1 cellular context compared by ENCODE assay signal in genomic region chr18:14178691-14179196, GRCh38.
TF ChIP-seq lines count a peak whose summit lies in the region.

No MANE protein-coding gene starts in this region.

TF ChIP-seq in HEK293, 187 proteins besides CTCF, POLR2A, EP300 and RAD21 (continued from another document and continues in another):
- TF ChIP-seq, protein P1, sequence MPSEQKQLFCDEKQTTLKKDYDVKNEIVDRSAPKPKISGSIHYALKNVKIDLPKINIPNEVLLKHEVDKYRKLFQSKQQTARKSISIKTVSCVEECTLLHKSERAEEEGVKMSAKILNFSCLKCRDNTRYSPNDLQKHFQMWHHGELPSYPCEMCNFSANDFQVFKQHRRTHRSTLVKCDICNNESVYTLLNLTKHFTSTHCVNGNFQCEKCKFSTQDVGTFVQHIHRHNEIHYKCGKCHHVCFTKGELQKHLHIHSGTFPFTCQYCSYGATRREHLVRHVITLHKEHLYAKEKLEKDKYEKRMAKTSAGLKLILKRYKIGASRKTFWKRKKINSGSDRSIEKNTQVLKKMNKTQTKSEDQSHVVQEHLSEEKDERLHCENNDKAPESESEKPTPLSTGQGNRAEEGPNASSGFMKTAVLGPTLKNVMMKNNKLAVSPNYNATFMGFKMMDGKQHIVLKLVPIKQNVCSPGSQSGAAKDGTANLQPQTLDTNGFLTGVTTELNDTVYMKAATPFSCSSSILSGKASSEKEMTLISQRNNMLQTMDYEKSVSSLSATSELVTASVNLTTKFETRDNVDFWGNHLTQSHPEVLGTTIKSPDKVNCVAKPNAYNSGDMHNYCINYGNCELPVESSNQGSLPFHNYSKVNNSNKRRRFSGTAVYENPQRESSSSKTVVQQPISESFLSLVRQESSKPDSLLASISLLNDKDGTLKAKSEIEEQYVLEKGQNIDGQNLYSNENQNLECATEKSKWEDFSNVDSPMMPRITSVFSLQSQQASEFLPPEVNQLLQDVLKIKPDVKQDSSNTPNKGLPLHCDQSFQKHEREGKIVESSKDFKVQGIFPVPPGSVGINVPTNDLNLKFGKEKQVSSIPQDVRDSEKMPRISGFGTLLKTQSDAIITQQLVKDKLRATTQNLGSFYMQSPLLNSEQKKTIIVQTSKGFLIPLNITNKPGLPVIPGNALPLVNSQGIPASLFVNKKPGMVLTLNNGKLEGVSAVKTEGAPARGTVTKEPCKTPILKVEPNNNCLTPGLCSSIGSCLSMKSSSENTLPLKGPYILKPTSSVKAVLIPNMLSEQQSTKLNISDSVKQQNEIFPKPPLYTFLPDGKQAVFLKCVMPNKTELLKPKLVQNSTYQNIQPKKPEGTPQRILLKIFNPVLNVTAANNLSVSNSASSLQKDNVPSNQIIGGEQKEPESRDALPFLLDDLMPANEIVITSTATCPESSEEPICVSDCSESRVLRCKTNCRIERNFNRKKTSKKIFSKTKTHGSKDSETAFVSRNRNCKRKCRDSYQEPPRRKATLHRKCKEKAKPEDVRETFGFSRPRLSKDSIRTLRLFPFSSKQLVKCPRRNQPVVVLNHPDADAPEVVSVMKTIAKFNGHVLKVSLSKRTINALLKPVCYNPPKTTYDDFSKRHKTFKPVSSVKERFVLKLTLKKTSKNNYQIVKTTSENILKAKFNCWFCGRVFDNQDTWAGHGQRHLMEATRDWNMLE (tag by site-specific recombination; conservative IDR thresholded peaks at IDR 0.05; ENCODE audit: low read depth) = peak; percentile 27; the same call in 1 of the 2 replicates
- peak; percentile 63; the same call in 1 of the 2 replicates for TF ChIP-seq ZBTB20 (tag by site-specific recombination; IDR thresholded peaks at IDR 0.05)
- TF ChIP-seq ZNF391 (tag by site-specific recombination; IDR thresholded peaks at IDR 0.05; ENCODE audit: borderline replicate concordance, low read depth) = peak; percentile 72; the same call in 1 of the 2 replicates
- TF ChIP-seq SP7 (tag by site-specific recombination; IDR thresholded peaks at IDR 0.05) = peak; percentile 38; the same call in 1 of the 2 replicates
- TF ChIP-seq, protein P2, sequence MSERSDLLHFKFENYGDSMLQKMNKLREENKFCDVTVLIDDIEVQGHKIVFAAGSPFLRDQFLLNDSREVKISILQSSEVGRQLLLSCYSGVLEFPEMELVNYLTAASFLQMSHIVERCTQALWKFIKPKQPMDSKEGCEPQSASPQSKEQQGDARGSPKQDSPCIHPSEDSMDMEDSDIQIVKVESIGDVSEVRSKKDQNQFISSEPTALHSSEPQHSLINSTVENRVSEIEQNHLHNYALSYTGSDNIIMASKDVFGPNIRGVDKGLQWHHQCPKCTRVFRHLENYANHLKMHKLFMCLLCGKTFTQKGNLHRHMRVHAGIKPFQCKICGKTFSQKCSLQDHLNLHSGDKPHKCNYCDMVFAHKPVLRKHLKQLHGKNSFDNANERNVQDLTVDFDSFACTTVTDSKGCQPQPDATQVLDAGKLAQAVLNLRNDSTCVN (tag by site-specific recombination; optimal IDR thresholded peaks at IDR 0.05) = peak; percentile 89
- TF ChIP-seq ZSCAN30 (tag by site-specific recombination; IDR thresholded peaks at IDR 0.05) = peak; percentile 64
- TF ChIP-seq OSR2 (tag by site-specific recombination; IDR thresholded peaks at IDR 0.05) = peak; percentile 39; the same call in 1 of the 2 replicates
- peak; percentile 46; the same call in 1 of the 2 replicates for TF ChIP-seq KLF16 (tag by site-specific recombination; IDR thresholded peaks at IDR 0.05)
- TF ChIP-seq GLIS2 (tag by site-specific recombination; IDR thresholded peaks at IDR 0.05) = peak; percentile 92
- TF ChIP-seq ZNF629 (tag by site-specific recombination; IDR thresholded peaks at IDR 0.05) = peak; percentile 40; the same call in 1 of the 2 replicates
- TF ChIP-seq SP3 (tag by site-specific recombination; IDR thresholded peaks at IDR 0.05) = peak; percentile 57; the same call in 1 of the 2 replicates
- TF ChIP-seq GLIS1 (tag by site-specific recombination; IDR thresholded peaks at IDR 0.05) = peak; percentile 92
- peak; percentile 82 for TF ChIP-seq HIC1 (tag by site-specific recombination; IDR thresholded peaks at IDR 0.05)
- TF ChIP-seq ZBTB17 (tag by site-specific recombination; IDR thresholded peaks at IDR 0.05) = peak; percentile 70
- TF ChIP-seq KLF1 (tag by site-specific recombination; IDR thresholded peaks at IDR 0.05) = peak; percentile 45; the same call in 1 of the 2 replicates
- TF ChIP-seq ZNF561 (tag by site-specific recombination; IDR thresholded peaks at IDR 0.05; ENCODE audit: borderline replicate concordance) = peak; percentile 67; the same call in 1 of the 2 replicates
- TF ChIP-seq, protein P3, sequence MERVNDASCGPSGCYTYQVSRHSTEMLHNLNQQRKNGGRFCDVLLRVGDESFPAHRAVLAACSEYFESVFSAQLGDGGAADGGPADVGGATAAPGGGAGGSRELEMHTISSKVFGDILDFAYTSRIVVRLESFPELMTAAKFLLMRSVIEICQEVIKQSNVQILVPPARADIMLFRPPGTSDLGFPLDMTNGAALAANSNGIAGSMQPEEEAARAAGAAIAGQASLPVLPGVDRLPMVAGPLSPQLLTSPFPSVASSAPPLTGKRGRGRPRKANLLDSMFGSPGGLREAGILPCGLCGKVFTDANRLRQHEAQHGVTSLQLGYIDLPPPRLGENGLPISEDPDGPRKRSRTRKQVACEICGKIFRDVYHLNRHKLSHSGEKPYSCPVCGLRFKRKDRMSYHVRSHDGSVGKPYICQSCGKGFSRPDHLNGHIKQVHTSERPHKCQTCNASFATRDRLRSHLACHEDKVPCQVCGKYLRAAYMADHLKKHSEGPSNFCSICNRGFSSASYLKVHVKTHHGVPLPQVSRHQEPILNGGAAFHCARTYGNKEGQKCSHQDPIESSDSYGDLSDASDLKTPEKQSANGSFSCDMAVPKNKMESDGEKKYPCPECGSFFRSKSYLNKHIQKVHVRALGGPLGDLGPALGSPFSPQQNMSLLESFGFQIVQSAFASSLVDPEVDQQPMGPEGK (tag by site-specific recombination; IDR thresholded peaks at IDR 0.05) = peak; percentile 88
- peak; percentile 44; the same call in 1 of the 2 replicates for TF ChIP-seq ZXDB (tag by site-specific recombination; IDR thresholded peaks at IDR 0.05)
- TF ChIP-seq ZBTB10 (tag by site-specific recombination; IDR thresholded peaks at IDR 0.05) = 0 out of 2 replicates have a peak, but pooled peaks have one; percentile 39
- TF ChIP-seq ZEB2 (tag by site-specific recombination; IDR thresholded peaks at IDR 0.05) = peak; percentile 71
- TF ChIP-seq, protein P4, sequence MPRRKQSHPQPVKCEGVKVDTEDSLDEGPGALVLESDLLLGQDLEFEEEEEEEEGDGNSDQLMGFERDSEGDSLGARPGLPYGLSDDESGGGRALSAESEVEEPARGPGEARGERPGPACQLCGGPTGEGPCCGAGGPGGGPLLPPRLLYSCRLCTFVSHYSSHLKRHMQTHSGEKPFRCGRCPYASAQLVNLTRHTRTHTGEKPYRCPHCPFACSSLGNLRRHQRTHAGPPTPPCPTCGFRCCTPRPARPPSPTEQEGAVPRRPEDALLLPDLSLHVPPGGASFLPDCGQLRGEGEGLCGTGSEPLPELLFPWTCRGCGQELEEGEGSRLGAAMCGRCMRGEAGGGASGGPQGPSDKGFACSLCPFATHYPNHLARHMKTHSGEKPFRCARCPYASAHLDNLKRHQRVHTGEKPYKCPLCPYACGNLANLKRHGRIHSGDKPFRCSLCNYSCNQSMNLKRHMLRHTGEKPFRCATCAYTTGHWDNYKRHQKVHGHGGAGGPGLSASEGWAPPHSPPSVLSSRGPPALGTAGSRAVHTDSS (tag by site-specific recombination; IDR thresholded peaks at IDR 0.05) = peak; percentile 66; the same call in 1 of the 2 replicates
- TF ChIP-seq ZBTB8A (tag by site-specific recombination; IDR thresholded peaks at IDR 0.05) = peak; percentile 35; the same call in 1 of the 2 replicates
- TF ChIP-seq KLF9 (tag by site-specific recombination; IDR thresholded peaks at IDR 0.05; ENCODE audit: low read depth) = peak; percentile 83
- TF ChIP-seq KLF10 (tag by site-specific recombination; IDR thresholded peaks at IDR 0.05) = 0 out of 2 replicates have a peak, but pooled peaks have one; percentile 35
- TF ChIP-seq ZNF394 (tag by site-specific recombination; IDR thresholded peaks at IDR 0.05; ENCODE audit: borderline replicate concordance) = peak; percentile 45; the same call in 1 of the 2 replicates
- 0 out of 2 replicates have a peak, but pooled peaks have one; percentile 31 for TF ChIP-seq INSM2 (tag by site-specific recombination; IDR thresholded peaks at IDR 0.05)
- peak; percentile 99 for TF ChIP-seq IKZF3 (tag by site-specific recombination; IDR thresholded peaks at IDR 0.05)
- peak; percentile 93 for TF ChIP-seq ZIC2 (tag by site-specific recombination; IDR thresholded peaks at IDR 0.05)
- peak; percentile 61; the same call in 1 of the 2 replicates for TF ChIP-seq ZFP37 (tag by site-specific recombination; IDR thresholded peaks at IDR 0.05)
- peak; percentile 95 for TF ChIP-seq ZNF449 (tag by site-specific recombination; IDR thresholded peaks at IDR 0.05)
- TF ChIP-seq, protein P5, sequence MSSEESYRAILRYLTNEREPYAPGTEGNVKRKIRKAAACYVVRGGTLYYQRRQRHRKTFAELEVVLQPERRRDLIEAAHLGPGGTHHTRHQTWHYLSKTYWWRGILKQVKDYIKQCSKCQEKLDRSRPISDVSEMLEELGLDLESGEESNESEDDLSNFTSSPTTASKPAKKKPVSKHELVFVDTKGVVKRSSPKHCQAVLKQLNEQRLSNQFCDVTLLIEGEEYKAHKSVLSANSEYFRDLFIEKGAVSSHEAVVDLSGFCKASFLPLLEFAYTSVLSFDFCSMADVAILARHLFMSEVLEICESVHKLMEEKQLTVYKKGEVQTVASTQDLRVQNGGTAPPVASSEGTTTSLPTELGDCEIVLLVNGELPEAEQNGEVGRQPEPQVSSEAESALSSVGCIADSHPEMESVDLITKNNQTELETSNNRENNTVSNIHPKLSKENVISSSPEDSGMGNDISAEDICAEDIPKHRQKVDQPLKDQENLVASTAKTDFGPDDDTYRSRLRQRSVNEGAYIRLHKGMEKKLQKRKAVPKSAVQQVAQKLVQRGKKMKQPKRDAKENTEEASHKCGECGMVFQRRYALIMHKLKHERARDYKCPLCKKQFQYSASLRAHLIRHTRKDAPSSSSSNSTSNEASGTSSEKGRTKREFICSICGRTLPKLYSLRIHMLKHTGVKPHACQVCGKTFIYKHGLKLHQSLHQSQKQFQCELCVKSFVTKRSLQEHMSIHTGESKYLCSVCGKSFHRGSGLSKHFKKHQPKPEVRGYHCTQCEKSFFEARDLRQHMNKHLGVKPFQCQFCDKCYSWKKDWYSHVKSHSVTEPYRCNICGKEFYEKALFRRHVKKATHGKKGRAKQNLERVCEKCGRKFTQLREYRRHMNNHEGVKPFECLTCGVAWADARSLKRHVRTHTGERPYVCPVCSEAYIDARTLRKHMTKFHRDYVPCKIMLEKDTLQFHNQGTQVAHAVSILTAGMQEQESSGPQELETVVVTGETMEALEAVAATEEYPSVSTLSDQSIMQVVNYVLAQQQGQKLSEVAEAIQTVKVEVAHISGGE (tag by site-specific recombination; conservative IDR thresholded peaks at IDR 0.05; ENCODE audit: low read depth) = peak; percentile 54
